In the genomic region with DNA sequence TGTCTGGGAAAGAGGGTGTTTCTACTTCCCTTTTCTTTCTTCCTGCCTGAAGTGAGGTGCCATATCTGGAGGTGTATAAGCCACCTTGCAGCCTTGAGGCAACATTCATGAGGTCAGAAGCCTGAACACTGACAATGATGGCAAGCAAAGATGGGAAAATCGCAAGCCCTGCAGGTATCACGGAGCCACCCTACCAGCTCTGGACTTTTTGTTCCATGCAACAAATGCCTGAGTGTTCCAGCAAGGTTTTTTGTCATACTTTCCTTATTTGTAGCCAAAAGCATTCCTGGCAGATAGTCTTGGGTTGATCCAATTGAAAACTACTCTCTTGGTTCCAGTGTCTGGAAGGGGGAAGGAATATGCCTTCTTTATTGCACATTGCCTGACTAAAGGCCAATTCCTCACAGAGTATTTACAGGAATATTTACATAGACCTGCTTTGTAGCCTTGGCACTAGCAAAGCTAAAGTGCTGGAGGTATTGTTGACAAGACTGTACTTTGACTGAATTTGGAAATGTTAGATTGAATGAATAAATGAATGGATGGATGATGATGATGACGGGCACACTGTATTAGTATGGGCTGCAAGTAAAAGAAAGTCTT, we compare ENCODE assay signal across 21 cellular contexts. TPM values are rescaled to one million over a fixed set of nuclear protein-coding genes. Genes with fewer than 3 reads are reported as not detected.
"Had no signal": no experiment of that assay in that cellular context is flagged by ENCODE, and none has a peak within 500 bp of the region (broad histone marks: within the 10 kb centered on the region; RNA-seq: fewer than 3 reads in every experiment).

No MANE protein-coding gene starts in this region.

- H3K36me3 ChIP-seq: brain microvascular endothelial cell, heart right ventricle, pancreas, right lobe of liver, thyroid gland, vagina had no signal

- H3K9me3 ChIP-seq: pancreas, right lobe of liver, thyroid gland, vagina had no signal

- DNase-seq: activated CD4-positive, alpha-beta T cell treated with anti-CD3 and anti-CD28 coated beads, Interleukin-2, amount 10 ng/mL, durations not matched to agents 24 days and 14 days; activated CD8-positive, alpha-beta T cell treated with anti-CD3 and anti-CD28 coated beads for 36 hours; activated naive CD4-positive, alpha-beta T cell treated with Interleukin-2 at 50 U/mL for 16 hours; activated naive CD8-positive, alpha-beta T cell treated with anti-CD3 and anti-CD28 coated beads, Interleukin-2, amount 10 ng/mL, durations not matched to agents 7 days and 5 days; activated T-cell treated with anti-CD3 and anti-CD28 coated beads, Interleukin-2, amount 50 U/mL, for 1 hour; brain microvascular endothelial cell; cortex of kidney; heart right ventricle; left ventricle myocardium superior; natural killer cell; pancreas; right lobe of liver; stimulated activated CD4-positive, alpha-beta T cell treated with anti-CD3 and anti-CD28 coated beads, Interleukin-4, amount 100 ng/mL, for 1 hour; stimulated activated naive CD8-positive, alpha-beta T cell treated with anti-CD3 and anti-CD28 coated beads, Interleukin-15, amount 100 ng/mL, for 72 hours; T-helper 1 cell; T-helper 9 cell; thyroid gland had no signal

- H3K27ac ChIP-seq: brain microvascular endothelial cell, pancreas, right lobe of liver, thyroid gland, vagina had no signal

- H3K4me3 ChIP-seq: heart right ventricle, pancreas, right lobe of liver, smooth muscle cell, thyroid gland, vagina had no signal

- ATAC-seq: activated CD8-positive, alpha-beta T cell treated with anti-CD3 and anti-CD28 coated beads for 36 hours; activated T-helper 17 cell treated with anti-CD3 and anti-CD28 coated beads, Interleukin-2, amount 50 U/mL, for 72 hours; natural killer cell; pancreas; right lobe of liver; stimulated activated naive CD8-positive, alpha-beta T cell treated with anti-CD3 and anti-CD28 coated beads, Interleukin-15, amount 100 ng/mL, for 72 hours had no signal

- H3K27me3 ChIP-seq: brain microvascular endothelial cell, heart right ventricle, pancreas, right lobe of liver, thyroid gland, vagina had no signal

- H3K4me1 ChIP-seq: right lobe of liver had no signal

RNA-seq across cellular contexts. Expression of a gene that starts 14.3 kb away (rescaled TPM):
- total RNA-seq: activated CD4-positive, alpha-beta T cell treated with anti-CD3 and anti-CD28 coated beads, Interleukin-2, amount 10 ng/mL, durations not matched to agents 24 days and 14 days; activated CD8-positive, alpha-beta T cell treated with anti-CD3 and anti-CD28 coated beads for 36 hours; activated naive CD8-positive, alpha-beta T cell treated with anti-CD3 and anti-CD28 coated beads, Interleukin-2, amount 10 ng/mL, durations not matched to agents 7 days and 5 days; activated T-helper 17 cell treated with anti-CD3 and anti-CD28 coated beads, Interleukin-2, amount 50 U/mL, for 72 hours; natural killer cell; pulmonary artery endothelial cell had no signal
